Comparison of ENCODE assay signal across 2 cellular contexts in the genomic region with DNA sequence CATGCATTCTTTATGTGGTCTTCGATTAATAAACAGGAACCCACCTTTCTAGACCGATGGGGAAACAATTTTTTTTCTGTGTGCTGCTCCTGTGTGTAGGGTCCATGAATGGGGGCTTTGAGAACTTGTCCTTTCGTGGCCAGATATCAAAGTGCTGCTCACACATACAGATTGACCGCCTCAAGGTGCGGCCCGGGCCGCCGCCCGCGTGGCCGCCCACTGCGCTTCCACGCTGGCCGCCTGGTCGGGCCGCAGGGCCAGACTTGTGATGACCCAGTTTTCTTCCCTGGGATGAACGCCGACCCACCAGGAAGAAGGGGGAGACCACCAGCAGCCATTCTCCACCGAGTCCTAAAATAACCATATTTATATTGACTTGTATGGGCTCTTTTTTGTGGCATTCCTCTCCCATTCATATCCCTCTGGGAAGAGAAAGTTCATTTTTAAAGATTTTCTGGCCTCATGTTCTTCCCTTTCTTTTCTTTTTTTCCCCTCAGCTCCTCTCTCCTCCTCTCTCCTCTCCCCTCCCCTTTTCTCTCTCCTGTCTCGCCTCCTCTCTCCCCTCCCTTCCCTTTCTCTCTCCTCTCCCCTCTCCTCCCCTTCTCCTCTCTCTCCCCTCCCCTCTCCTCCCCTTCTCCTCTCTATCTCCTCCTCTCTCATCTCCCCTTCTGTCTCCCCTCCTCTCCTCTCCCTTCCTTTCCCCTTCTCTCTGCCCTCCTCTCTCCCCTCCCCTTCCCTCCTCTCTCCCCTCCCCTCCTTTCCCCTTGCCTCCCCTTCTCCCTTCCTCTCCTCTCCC.
TF ChIP-seq lines count a peak whose summit lies in the region.

No MANE protein-coding gene starts in this region.

TF ChIP-seq in HepG2, 621 proteins besides CTCF, POLR2A, EP300 and RAD21:
- TF ChIP-seq JARID2 (CRISPR knock-in tag; IDR thresholded peaks at IDR 0.05; ENCODE audit: insufficient replicate concordance) (no peak), ZNF788 (CRISPR knock-in tag; IDR thresholded peaks at IDR 0.05; ENCODE audit: borderline replicate concordance) (no peak), ZNF678 (CRISPR knock-in tag; IDR thresholded peaks at IDR 0.05) (no peak), PCBP2 (optimal IDR thresholded peaks at IDR 0.05; ENCODE audit: low read depth, low read length, poor library complexity, severe bottlenecking) (peak; percentile 97), GZF1 (CRISPR knock-in tag; IDR thresholded peaks at IDR 0.05) (no peak), ZNF577 (CRISPR knock-in tag; IDR thresholded peaks at IDR 0.05; ENCODE audit: borderline replicate concordance, low read depth) (no peak)

TF ChIP-seq in K562, 482 proteins besides CTCF, POLR2A, EP300 and RAD21:
- TF ChIP-seq, protein P1, sequence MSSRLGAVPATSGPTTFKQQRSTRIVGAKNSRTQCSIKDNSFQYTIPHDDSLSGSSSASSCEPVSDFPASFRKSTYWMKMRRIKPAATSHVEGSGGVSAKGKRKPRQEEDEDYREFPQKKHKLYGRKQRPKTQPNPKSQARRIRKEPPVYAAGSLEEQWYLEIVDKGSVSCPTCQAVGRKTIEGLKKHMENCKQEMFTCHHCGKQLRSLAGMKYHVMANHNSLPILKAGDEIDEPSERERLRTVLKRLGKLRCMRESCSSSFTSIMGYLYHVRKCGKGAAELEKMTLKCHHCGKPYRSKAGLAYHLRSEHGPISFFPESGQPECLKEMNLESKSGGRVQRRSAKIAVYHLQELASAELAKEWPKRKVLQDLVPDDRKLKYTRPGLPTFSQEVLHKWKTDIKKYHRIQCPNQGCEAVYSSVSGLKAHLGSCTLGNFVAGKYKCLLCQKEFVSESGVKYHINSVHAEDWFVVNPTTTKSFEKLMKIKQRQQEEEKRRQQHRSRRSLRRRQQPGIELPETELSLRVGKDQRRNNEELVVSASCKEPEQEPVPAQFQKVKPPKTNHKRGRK (tag; IDR thresholded peaks at IDR 0.05), result peak; percentile 63
- no peak for TF ChIP-seq EZH2 (IDR thresholded peaks at IDR 0.05; ENCODE audit: borderline replicate concordance, low read depth, low read length)
